Comparison of ENCODE assay signal across 1 cellular context in genomic region chr18:2302628-2303516, GRCh38.
TF ChIP-seq lines count a peak whose summit lies in the region.

No MANE protein-coding gene starts in this region.

TF ChIP-seq in K562, 482 proteins besides CTCF, POLR2A, EP300 and RAD21 (continued from another document and continues in another):
- TF ChIP-seq, protein P1, sequence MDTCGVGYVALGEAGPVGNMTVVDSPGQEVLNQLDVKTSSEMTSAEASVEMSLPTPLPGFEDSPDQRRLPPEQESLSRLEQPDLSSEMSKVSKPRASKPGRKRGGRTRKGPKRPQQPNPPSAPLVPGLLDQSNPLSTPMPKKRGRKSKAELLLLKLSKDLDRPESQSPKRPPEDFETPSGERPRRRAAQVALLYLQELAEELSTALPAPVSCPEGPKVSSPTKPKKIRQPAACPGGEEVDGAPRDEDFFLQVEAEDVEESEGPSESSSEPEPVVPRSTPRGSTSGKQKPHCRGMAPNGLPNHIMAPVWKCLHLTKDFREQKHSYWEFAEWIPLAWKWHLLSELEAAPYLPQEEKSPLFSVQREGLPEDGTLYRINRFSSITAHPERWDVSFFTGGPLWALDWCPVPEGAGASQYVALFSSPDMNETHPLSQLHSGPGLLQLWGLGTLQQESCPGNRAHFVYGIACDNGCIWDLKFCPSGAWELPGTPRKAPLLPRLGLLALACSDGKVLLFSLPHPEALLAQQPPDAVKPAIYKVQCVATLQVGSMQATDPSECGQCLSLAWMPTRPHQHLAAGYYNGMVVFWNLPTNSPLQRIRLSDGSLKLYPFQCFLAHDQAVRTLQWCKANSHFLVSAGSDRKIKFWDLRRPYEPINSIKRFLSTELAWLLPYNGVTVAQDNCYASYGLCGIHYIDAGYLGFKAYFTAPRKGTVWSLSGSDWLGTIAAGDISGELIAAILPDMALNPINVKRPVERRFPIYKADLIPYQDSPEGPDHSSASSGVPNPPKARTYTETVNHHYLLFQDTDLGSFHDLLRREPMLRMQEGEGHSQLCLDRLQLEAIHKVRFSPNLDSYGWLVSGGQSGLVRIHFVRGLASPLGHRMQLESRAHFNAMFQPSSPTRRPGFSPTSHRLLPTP (IDR thresholded peaks at IDR 0.05; ENCODE audit: borderline replicate concordance, extremely low read depth, insufficient read length) = no peak
- TF ChIP-seq ZNF174 (CRISPR knock-in tag; IDR thresholded peaks at IDR 0.05) (no peak), PCBP2 (IDR thresholded peaks at IDR 0.05; ENCODE audit: low read depth, low read length, poor library complexity, severe bottlenecking) (no peak), NELFE (IDR thresholded peaks at IDR 0.05; ENCODE audit: insufficient read depth, insufficient read length) (no peak), MAFG (tag; conservative IDR thresholded peaks at IDR 0.05) (peak; percentile 61), ZNF436 (CRISPR knock-in tag; IDR thresholded peaks at IDR 0.05) (no peak), ZNF584 (CRISPR knock-in tag; IDR thresholded peaks at IDR 0.05; ENCODE audit: low read depth) (peak; percentile 19; the same call in 1 of the 2 replicates), MYNN (IDR thresholded peaks at IDR 0.05) (peak; percentile 82), MYNN (CRISPR knock-in tag; IDR thresholded peaks at IDR 0.05) (no peak), GABPB1 (CRISPR knock-in tag; IDR thresholded peaks at IDR 0.05) (no peak), GTF2F1 (IDR thresholded peaks at IDR 0.05; ENCODE audit: low read depth, low read length) (no peak), NCOA4 (IDR thresholded peaks at IDR 0.05; ENCODE audit: partially characterized antibody) (no peak), SMARCA5 (IDR thresholded peaks at IDR 0.05) (peak; percentile 23; the same call in 1 of the 2 replicates), SMAD1 (IDR thresholded peaks at IDR 0.05; ENCODE audit: low read depth, low read length, partially characterized antibody) (peak; percentile 16), E2F8 (IDR thresholded peaks at IDR 0.05; ENCODE audit: low read depth, partially characterized antibody) (peak; percentile 99), ZBTB26 (CRISPR knock-in tag; IDR thresholded peaks at IDR 0.05) (no peak), SP1 (CRISPR knock-in tag; IDR thresholded peaks at IDR 0.05) (no peak), CBX5 (IDR thresholded peaks at IDR 0.05; ENCODE audit: borderline replicate concordance, low read depth) (no peak), FIP1L1 (IDR thresholded peaks at IDR 0.05; ENCODE audit: low read depth, low read length, poor library complexity, severe bottlenecking) (no peak), ZBTB8A (IDR thresholded peaks at IDR 0.05; ENCODE audit: partially characterized antibody) (no peak), ZNF121 (CRISPR knock-in tag; conservative IDR thresholded peaks at IDR 0.05) (no peak), ZBED1 (IDR thresholded peaks at IDR 0.05) (no peak), SREBF2 (CRISPR knock-in tag; IDR thresholded peaks at IDR 0.05) (no peak), RBBP5 (IDR thresholded peaks at IDR 0.05; ENCODE audit: borderline replicate concordance, insufficient read depth, low read length, poor library complexity, severe bottlenecking) (peak; percentile 85), ZNF780A (CRISPR knock-in tag; IDR thresholded peaks at IDR 0.05) (no peak), SRSF7 (optimal IDR thresholded peaks at IDR 0.05; ENCODE audit: low read depth, low read length) (no peak), KHSRP (IDR thresholded peaks at IDR 0.05) (no peak), POLR3G (IDR thresholded peaks at IDR 0.05; ENCODE audit: extremely low read depth, insufficient read length, insufficient replicate concordance) (no peak), NFYB (IDR thresholded peaks at IDR 0.05; ENCODE audit: extremely low read depth, insufficient read length) (no peak), ZNF57 (CRISPR knock-in tag; IDR thresholded peaks at IDR 0.05) (no peak), BDP1 (IDR thresholded peaks at IDR 0.05; ENCODE audit: insufficient read depth, insufficient read length) (no peak), SMC3 (conservative IDR thresholded peaks at IDR 0.05; ENCODE audit: insufficient read depth, low read depth, low read length) (no peak), DPF2 (IDR thresholded peaks at IDR 0.05) (peak; percentile 95), MITF (IDR thresholded peaks at IDR 0.05) (no peak), NFATC3 (IDR thresholded peaks at IDR 0.05) (0 out of 2 replicates have a peak, but pooled peaks have one; percentile 11), ZNF41 (CRISPR knock-in tag; conservative IDR thresholded peaks at IDR 0.05) (no peak), KDM2B (CRISPR knock-in tag; IDR thresholded peaks at IDR 0.05) (no peak)
- TF ChIP-seq, protein P2, sequence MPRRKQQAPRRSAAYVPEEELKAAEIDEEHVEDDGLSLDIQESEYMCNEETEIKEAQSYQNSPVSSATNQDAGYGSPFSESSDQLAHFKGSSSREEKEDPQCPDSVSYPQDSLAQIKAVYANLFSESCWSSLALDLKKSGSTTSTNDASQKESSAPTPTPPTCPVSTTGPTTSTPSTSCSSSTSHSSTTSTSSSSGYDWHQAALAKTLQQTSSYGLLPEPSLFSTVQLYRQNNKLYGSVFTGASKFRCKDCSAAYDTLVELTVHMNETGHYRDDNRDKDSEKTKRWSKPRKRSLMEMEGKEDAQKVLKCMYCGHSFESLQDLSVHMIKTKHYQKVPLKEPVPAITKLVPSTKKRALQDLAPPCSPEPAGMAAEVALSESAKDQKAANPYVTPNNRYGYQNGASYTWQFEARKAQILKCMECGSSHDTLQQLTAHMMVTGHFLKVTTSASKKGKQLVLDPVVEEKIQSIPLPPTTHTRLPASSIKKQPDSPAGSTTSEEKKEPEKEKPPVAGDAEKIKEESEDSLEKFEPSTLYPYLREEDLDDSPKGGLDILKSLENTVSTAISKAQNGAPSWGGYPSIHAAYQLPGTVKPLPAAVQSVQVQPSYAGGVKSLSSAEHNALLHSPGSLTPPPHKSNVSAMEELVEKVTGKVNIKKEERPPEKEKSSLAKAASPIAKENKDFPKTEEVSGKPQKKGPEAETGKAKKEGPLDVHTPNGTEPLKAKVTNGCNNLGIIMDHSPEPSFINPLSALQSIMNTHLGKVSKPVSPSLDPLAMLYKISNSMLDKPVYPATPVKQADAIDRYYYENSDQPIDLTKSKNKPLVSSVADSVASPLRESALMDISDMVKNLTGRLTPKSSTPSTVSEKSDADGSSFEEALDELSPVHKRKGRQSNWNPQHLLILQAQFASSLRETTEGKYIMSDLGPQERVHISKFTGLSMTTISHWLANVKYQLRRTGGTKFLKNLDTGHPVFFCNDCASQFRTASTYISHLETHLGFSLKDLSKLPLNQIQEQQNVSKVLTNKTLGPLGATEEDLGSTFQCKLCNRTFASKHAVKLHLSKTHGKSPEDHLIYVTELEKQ (CRISPR knock-in tag; IDR thresholded peaks at IDR 0.05) = no peak
- TF ChIP-seq, protein P3, sequence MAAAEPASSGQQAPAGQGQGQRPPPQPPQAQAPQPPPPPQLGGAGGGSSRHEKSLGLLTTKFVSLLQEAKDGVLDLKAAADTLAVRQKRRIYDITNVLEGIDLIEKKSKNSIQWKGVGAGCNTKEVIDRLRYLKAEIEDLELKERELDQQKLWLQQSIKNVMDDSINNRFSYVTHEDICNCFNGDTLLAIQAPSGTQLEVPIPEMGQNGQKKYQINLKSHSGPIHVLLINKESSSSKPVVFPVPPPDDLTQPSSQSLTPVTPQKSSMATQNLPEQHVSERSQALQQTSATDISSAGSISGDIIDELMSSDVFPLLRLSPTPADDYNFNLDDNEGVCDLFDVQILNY (CRISPR knock-in tag; IDR thresholded peaks at IDR 0.05) = no peak
- TF ChIP-seq, protein P4, sequence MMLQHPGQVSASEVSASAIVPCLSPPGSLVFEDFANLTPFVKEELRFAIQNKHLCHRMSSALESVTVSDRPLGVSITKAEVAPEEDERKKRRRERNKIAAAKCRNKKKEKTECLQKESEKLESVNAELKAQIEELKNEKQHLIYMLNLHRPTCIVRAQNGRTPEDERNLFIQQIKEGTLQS (IDR thresholded peaks at IDR 0.05) = peak; percentile 84
- TF ChIP-seq, protein P4 (CRISPR knock-in tag; conservative IDR thresholded peaks at IDR 0.05) = no peak
- TF ChIP-seq, protein P5, sequence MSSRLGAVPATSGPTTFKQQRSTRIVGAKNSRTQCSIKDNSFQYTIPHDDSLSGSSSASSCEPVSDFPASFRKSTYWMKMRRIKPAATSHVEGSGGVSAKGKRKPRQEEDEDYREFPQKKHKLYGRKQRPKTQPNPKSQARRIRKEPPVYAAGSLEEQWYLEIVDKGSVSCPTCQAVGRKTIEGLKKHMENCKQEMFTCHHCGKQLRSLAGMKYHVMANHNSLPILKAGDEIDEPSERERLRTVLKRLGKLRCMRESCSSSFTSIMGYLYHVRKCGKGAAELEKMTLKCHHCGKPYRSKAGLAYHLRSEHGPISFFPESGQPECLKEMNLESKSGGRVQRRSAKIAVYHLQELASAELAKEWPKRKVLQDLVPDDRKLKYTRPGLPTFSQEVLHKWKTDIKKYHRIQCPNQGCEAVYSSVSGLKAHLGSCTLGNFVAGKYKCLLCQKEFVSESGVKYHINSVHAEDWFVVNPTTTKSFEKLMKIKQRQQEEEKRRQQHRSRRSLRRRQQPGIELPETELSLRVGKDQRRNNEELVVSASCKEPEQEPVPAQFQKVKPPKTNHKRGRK (tag; IDR thresholded peaks at IDR 0.05) = no peak
- TF ChIP-seq, protein P6, sequence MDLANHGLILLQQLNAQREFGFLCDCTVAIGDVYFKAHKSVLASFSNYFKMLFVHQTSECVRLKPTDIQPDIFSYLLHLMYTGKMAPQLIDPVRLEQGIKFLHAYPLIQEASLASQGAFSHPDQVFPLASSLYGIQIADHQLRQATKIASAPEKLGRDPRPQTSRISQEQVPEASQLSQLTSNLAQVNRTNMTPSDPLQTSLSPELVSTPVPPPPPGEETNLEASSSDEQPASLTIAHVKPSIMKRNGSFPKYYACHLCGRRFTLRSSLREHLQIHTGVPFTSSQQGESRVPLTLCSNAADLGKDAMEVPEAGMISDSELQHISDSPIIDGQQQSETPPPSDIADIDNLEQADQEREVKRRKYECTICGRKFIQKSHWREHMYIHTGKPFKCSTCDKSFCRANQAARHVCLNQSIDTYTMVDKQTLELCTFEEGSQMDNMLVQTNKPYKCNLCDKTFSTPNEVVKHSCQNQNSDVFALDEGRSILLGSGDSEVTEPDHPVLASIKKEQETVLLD (IDR thresholded peaks at IDR 0.05) = no peak; the same call in 1 of the 2 replicates
- TF ChIP-seq, protein P7, sequence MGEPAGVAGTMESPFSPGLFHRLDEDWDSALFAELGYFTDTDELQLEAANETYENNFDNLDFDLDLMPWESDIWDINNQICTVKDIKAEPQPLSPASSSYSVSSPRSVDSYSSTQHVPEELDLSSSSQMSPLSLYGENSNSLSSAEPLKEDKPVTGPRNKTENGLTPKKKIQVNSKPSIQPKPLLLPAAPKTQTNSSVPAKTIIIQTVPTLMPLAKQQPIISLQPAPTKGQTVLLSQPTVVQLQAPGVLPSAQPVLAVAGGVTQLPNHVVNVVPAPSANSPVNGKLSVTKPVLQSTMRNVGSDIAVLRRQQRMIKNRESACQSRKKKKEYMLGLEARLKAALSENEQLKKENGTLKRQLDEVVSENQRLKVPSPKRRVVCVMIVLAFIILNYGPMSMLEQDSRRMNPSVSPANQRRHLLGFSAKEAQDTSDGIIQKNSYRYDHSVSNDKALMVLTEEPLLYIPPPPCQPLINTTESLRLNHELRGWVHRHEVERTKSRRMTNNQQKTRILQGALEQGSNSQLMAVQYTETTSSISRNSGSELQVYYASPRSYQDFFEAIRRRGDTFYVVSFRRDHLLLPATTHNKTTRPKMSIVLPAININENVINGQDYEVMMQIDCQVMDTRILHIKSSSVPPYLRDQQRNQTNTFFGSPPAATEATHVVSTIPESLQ (CRISPR knock-in tag; IDR thresholded peaks at IDR 0.05) = no peak
- TF ChIP-seq, protein P8, sequence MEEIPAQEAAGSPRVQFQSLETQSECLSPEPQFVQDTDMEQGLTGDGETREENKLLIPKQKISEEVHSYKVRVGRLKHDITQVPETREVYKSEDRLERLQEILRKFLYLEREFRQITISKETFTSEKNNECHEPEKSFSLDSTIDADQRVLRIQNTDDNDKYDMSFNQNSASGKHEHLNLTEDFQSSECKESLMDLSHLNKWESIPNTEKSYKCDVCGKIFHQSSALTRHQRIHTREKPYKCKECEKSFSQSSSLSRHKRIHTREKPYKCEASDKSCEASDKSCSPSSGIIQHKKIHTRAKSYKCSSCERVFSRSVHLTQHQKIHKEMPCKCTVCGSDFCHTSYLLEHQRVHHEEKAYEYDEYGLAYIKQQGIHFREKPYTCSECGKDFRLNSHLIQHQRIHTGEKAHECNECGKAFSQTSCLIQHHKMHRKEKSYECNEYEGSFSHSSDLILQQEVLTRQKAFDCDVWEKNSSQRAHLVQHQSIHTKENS (CRISPR knock-in tag; IDR thresholded peaks at IDR 0.05) = no peak
